ENCODE assay signal across 7 cellular contexts in genomic region chr10:45727421-45727965, GRCh38. TPM values are rescaled to one million over a fixed set of nuclear protein-coding genes. Genes with fewer than 3 reads are reported as not detected.
DNase-seq lines count a peak whose midpoint lies in the region; ATAC-seq and TF ChIP-seq lines count a peak whose summit lies in the region.
"Not testable (repeated sequence)": the region's sequence is repeated elsewhere in the genome, so short reads cannot be mapped to it uniquely, and the experiment has no call there.

No MANE protein-coding gene starts in this region.

- H3K9me3 ChIP-seq in colonic mucosa; iPS-18c (ENCODE audit: control insufficient read depth, insufficient read depth, low read length); parathyroid adenoma (ENCODE audit: control insufficient read depth, low read length): not testable (repeated sequence)

- peak overlapping the region; percentile 97 for H2AFZ ChIP-seq in parathyroid adenoma

- peak overlapping the region; percentile 89 for H3K4me3 Mint-ChIP-seq in activated CD4-positive, alpha-beta T cell treated with anti-CD3 and anti-CD28 coated beads, Interleukin-2, amount 10 ng/mL, durations not matched to agents 24 days and 14 days

- H3K79me2 ChIP-seq in parathyroid adenoma: not testable (repeated sequence)

- H3K27ac Mint-ChIP-seq in activated CD4-positive, alpha-beta T cell treated with anti-CD3 and anti-CD28 coated beads, Interleukin-2, amount 10 ng/mL, durations not matched to agents 24 days and 14 days: peak overlapping the region; percentile 70

- peak; percentile 68 for DNase-seq in activated CD4-positive, alpha-beta T cell treated with anti-CD3 and anti-CD28 coated beads, Interleukin-2, amount 10 ng/mL, durations not matched to agents 24 days and 14 days
- DNase-seq in colonic mucosa: not testable (repeated sequence)

- intact Hi-C loops in activated CD4-positive, alpha-beta T cell treated with anti-CD3 and anti-CD28 coated beads, Interleukin-2, amount 10 ng/mL, durations not matched to agents 24 days and 14 days (cut with micrococcal nuclease); colonic mucosa (cut with DNase I): not testable (repeated sequence)

- H3K27me3 ChIP-seq in colonic mucosa; parathyroid adenoma (ENCODE audit: control insufficient read depth, insufficient read depth, low read length): not testable (repeated sequence)

- H3K36me3 ChIP-seq in colonic mucosa; parathyroid adenoma (ENCODE audit: control insufficient read depth, insufficient read depth, low read length): not testable (repeated sequence)

- H3K27ac ChIP-seq in colonic mucosa (peak overlapping the region; percentile 76), parathyroid adenoma (peak overlapping the region; percentile 61)

- H3K9ac ChIP-seq in colonic mucosa (ENCODE audit: low read depth in 2 of 2, low read length in 2 of 2) (peak overlapping the region; percentile 4 to 92), parathyroid adenoma (peak overlapping the region; percentile 87)

- H3K9me3 Mint-ChIP-seq in activated CD4-positive, alpha-beta T cell treated with anti-CD3 and anti-CD28 coated beads, Interleukin-2, amount 10 ng/mL, durations not matched to agents 24 days and 14 days: not testable (repeated sequence)

- H3K4me2 ChIP-seq in parathyroid adenoma (ENCODE audit: low read length): peak overlapping the region; percentile 63

- TF ChIP-seq CTCF in colonic mucosa (IDR thresholded peaks at IDR 0.05); parathyroid adenoma (IDR thresholded peaks at IDR 0.05): not testable (repeated sequence)

- not testable (repeated sequence) for H3K4me1 ChIP-seq in colonic mucosa, parathyroid adenoma

- ATAC-seq in GM18868 (IDR thresholded peaks at IDR 0.05; ENCODE audit: unreplicated experiment) (peak; percentile 60), HG02571 (IDR thresholded peaks at IDR 0.05; ENCODE audit: unreplicated experiment) (peak; percentile 48), HG03565 (IDR thresholded peaks at IDR 0.05; ENCODE audit: unreplicated experiment) (peak; percentile 40)

- not testable (repeated sequence) for H3K36me3 Mint-ChIP-seq in activated CD4-positive, alpha-beta T cell treated with anti-CD3 and anti-CD28 coated beads, Interleukin-2, amount 10 ng/mL, durations not matched to agents 24 days and 14 days (ENCODE audit: low read depth)

- H3K4me1 Mint-ChIP-seq in activated CD4-positive, alpha-beta T cell treated with anti-CD3 and anti-CD28 coated beads, Interleukin-2, amount 10 ng/mL, durations not matched to agents 24 days and 14 days: not testable (repeated sequence)

- H3K4me3 ChIP-seq in colonic mucosa (peak overlapping the region; percentile 87), iPS-18c (ENCODE audit: insufficient read depth, low read depth, low read length) (peak overlapping the region; percentile 71), parathyroid adenoma (ENCODE audit: low read depth, low read length) (peak overlapping the region; percentile 67)

- not testable (repeated sequence) for H3K27me3 Mint-ChIP-seq in activated CD4-positive, alpha-beta T cell treated with anti-CD3 and anti-CD28 coated beads, Interleukin-2, amount 10 ng/mL, durations not matched to agents 24 days and 14 days

RNA-seq across cellular contexts. Expression of gene WASHC2C, which starts 0.4 kb away (rescaled TPM):
- total RNA-seq in activated CD4-positive, alpha-beta T cell treated with anti-CD3 and anti-CD28 coated beads, Interleukin-2, amount 10 ng/mL, durations not matched to agents 24 days and 14 days: 22.0 and 27.1 TPM in 2 replicates
- total RNA-seq in colonic mucosa: 10 to 100 TPM; 41.2 to 68.5 TPM

RNA-seq across cellular contexts. Expression of gene ZFAND4, which starts 54.9 kb away (rescaled TPM):
- 9.1 and 9.3 TPM in 2 replicates for total RNA-seq in activated CD4-positive, alpha-beta T cell treated with anti-CD3 and anti-CD28 coated beads, Interleukin-2, amount 10 ng/mL, durations not matched to agents 24 days and 14 days
- 10 to 100 TPM; 11.3 to 15.9 TPM for total RNA-seq in colonic mucosa
